ENCODE assay signal across 8 cellular contexts in the genomic region with DNA sequence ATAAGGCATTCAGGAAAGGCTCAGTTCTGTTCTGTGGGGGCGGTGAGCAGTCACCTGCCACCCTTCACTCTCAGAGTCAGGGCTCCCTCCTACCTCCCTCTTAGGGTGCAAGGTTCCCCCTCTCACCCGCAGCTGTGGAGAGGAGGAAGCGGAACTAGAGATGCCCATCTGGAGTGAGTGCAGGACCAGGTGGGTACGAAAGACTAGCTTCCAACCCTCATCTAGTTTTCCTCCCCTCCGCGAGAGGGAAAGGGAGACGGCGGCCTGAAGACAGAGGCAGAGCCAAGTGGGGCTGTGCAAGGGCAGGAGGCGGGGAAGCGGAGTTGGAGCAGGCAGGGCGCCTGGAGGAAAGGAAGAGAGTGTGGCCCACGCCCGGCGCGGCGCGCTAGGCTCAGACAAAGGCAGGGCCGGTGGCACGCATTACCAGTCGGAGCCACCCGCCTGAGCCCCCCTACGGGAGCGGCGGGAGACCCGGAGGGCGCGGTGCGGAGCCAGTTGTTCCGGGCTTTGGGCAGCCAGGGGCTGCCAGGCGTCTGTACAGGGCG. TPM values are rescaled to one million over a fixed set of nuclear protein-coding genes. Genes with fewer than 3 reads are reported as not detected.
DNase-seq lines count a peak whose midpoint lies in the region; ATAC-seq, FAIRE-seq and TF ChIP-seq lines count a peak whose summit lies in the region.

No MANE protein-coding gene starts in this region.

- no peaks in the 10 kb centered on the region for H3K9me3 Mint-ChIP-seq in nephron progenitor cell

- peak overlapping the region; percentile 87 for H3K4me3 Mint-ChIP-seq in nephron progenitor cell

- no peak overlapping the region for H3K27ac Mint-ChIP-seq in nephron progenitor cell

- H3K27ac ChIP-seq in dorsolateral prefrontal cortex, result peak overlapping the region in 53 of 59 donors; percentile 47 to 92 (median 79)

- ATAC-seq in GM21447 (IDR thresholded peaks at IDR 0.05; ENCODE audit: unreplicated experiment) (peak; percentile 3), HG03460 (IDR thresholded peaks at IDR 0.05; ENCODE audit: unreplicated experiment) (no peak)

- H3K27me3 ChIP-seq in dorsolateral prefrontal cortex, result no peaks in the 10 kb centered on the region

- peaks cover 17% of the 10 kb centered on the region for H3K36me3 Mint-ChIP-seq in nephron progenitor cell (ENCODE audit: low read depth)

- H3K4me3 ChIP-seq in dorsolateral prefrontal cortex, result peak overlapping the region; percentile 40 to 73 (median 63)

- TF ChIP-seq CTCF in dorsolateral prefrontal cortex (IDR thresholded peaks at IDR 0.05 in 54 of 56, conservative IDR thresholded peaks at IDR 0.05 in 2 of 56; ENCODE audit: low read depth in 1 of 56, partially characterized antibody in 56 of 56), result no peak
- TF ChIP-seq CTCF in nephron progenitor cell (IDR thresholded peaks at IDR 0.05), result no peak

- intact Hi-C loops in dorsolateral prefrontal cortex (cut with DNase I), result loop anchor here (1.0 to 2.0 kb wide), 4 partner anchors 49 to 64 kb away; no protein-coding TSS in a partner anchor

- peak; percentile 24 for DNase-seq in COLO668 (lab: John Stamatoyannopoulos, UW; ENCODE audit: unreplicated experiment)
- DNase-seq in NCI-H2227 (lab: John Stamatoyannopoulos, UW; ENCODE audit: unreplicated experiment), result peak; percentile 69
- DNase-seq in dorsolateral prefrontal cortex, result peak in 4 of 10 donors; percentile 53 to 71 (median 58)
- DNase-seq in nephron progenitor cell, result peak; percentile 57
- no peak for DNase-seq in NCI-H2196 treated with DMSO at 0.1 percent for 48 hours (lab: John Stamatoyannopoulos, UW; ENCODE audit: unreplicated experiment)
- no peak for DNase-seq in urothelium cell line (ENCODE audit: low spot score)

- peaks cover 13% of the 10 kb centered on the region for H3K27me3 Mint-ChIP-seq in nephron progenitor cell (ENCODE audit: low read depth, poor library complexity)

- FAIRE-seq in urothelium cell line (lab: Jason Lieb, UNC), result no peak

- H3K4me1 Mint-ChIP-seq in nephron progenitor cell, result peaks cover 37% of the 10 kb centered on the region

RNA-seq across cellular contexts. Expression of gene PRR7, which starts 7.3 kb away (rescaled TPM):
- 10 to 100 TPM in 119 of 120 experiments, 1 to 10 TPM in 1; 8.4 to 26.6 (median 16.7) TPM for total RNA-seq in dorsolateral prefrontal cortex

RNA-seq across cellular contexts. Expression of gene DBN1, which starts 19.5 kb away (rescaled TPM):
- 100 to 1,000 TPM in 63 of 120 experiments, 10 to 100 TPM in 57; 46.8 to 130 (median 101) TPM for total RNA-seq in dorsolateral prefrontal cortex

RNA-seq across cellular contexts. Expression of gene GRK6, which starts 27.4 kb away (rescaled TPM):
- 10 to 100 TPM; 25.6 to 45.9 (median 34.0) TPM for total RNA-seq in dorsolateral prefrontal cortex

RNA-seq across cellular contexts. Expression of gene PDLIM7, which starts 43.5 kb away (rescaled TPM):
- total RNA-seq in dorsolateral prefrontal cortex, result 10 to 100 TPM; 12.0 to 88.0 (median 35.5) TPM

RNA-seq across cellular contexts. Expression of gene F12, which starts 44.6 kb away (rescaled TPM):
- total RNA-seq in dorsolateral prefrontal cortex, result 10 to 100 TPM in 15 of 120 experiments, 1 to 10 TPM in 105; 1.8 to 14.5 (median 7.5) TPM

Comparison
In these comparisons a context has a peak if more than half of its experiments do, and no peak if none do; other contexts are left out.
1. DNase-seq: peak in COLO668 (single experiment), NCI-H2227 (single experiment) and nephron progenitor cell (single experiment); none in NCI-H2196 treated with DMSO at 0.1 percent for 48 hours (single experiment) and urothelium cell line (single experiment).